In genomic region chr1:99659755-99660210, GRCh38 we compare ENCODE assay signal across 11 cellular contexts. TPM values are rescaled to one million over a fixed set of nuclear protein-coding genes. Genes with fewer than 3 reads are reported as not detected.
A peak's percentile ranks its signal among the peaks of the same experiment; 100 is the strongest.
DNase-seq lines count a peak whose midpoint lies in the region; ATAC-seq and TF ChIP-seq lines count a peak whose summit lies in the region.
"Had no signal": no experiment of that assay in that cellular context is flagged by ENCODE, and none has a peak within 500 bp of the region (broad histone marks: within the 10 kb centered on the region; RNA-seq: fewer than 3 reads in every experiment).

No MANE protein-coding gene starts in this region.

- H3K9me3 Mint-ChIP-seq in activated CD8-positive, alpha-beta T cell treated with anti-CD3 and anti-CD28 coated beads, Interleukin-2, amount 10 ng/mL, durations not matched to agents 7 days and 5 days (ENCODE audit: insufficient read depth), result no peaks in the 10 kb centered on the region
- H3K9me3 Mint-ChIP-seq in activated CD8-positive, alpha-beta T cell treated with anti-CD3 and anti-CD28 coated beads for 36 hours, result no peaks in the 10 kb centered on the region

- no peak overlapping the region for H3K4me3 Mint-ChIP-seq in activated CD8-positive, alpha-beta T cell treated with anti-CD3 and anti-CD28 coated beads, Interleukin-2, amount 10 ng/mL, durations not matched to agents 7 days and 5 days
- no peak overlapping the region for H3K4me3 Mint-ChIP-seq in activated CD8-positive, alpha-beta T cell treated with anti-CD3 and anti-CD28 coated beads for 36 hours
- H3K4me3 Mint-ChIP-seq: IgD-negative memory B cell had no signal

- H3K4me3 ChIP-seq in heart right ventricle (peak overlapping the region in 1 of 10 donors; percentile 15), skeletal muscle satellite cell (ENCODE audit: low read length) (no peak overlapping the region), OCI-LY7 (ENCODE audit: low read depth, low read length, poor library complexity, severe bottlenecking) (no peak overlapping the region)
- H3K4me3 ChIP-seq: ascending aorta had no signal

- ATAC-seq in SK-N-SH treated with all-trans-retinoic acid at 6 μM for 48 hours, result peak; percentile 96
- peak in 7 of 8 donors; percentile 35 to 78 (median 60) for ATAC-seq in heart right ventricle
- no peak for ATAC-seq in HG03175 (IDR thresholded peaks at IDR 0.05; ENCODE audit: unreplicated experiment)
- no peak for ATAC-seq in activated CD8-positive, alpha-beta T cell treated with anti-CD3 and anti-CD28 coated beads, Interleukin-2, amount 10 ng/mL, durations not matched to agents 7 days and 5 days
- ATAC-seq in activated CD8-positive, alpha-beta T cell treated with anti-CD3 and anti-CD28 coated beads for 36 hours, result no peak

- H3K27ac Mint-ChIP-seq in activated CD8-positive, alpha-beta T cell treated with anti-CD3 and anti-CD28 coated beads, Interleukin-2, amount 10 ng/mL, durations not matched to agents 7 days and 5 days, result no peak overlapping the region
- H3K27ac Mint-ChIP-seq in activated CD8-positive, alpha-beta T cell treated with anti-CD3 and anti-CD28 coated beads for 36 hours, result no peak overlapping the region
- H3K27ac Mint-ChIP-seq: IgD-negative memory B cell had no signal

- H3K9me2 ChIP-seq in OCI-LY7 (ENCODE audit: insufficient read depth, low read length), result no peaks in the 10 kb centered on the region

- H3K27me3 ChIP-seq in heart right ventricle (no peaks in the 10 kb centered on the region), skeletal muscle satellite cell (ENCODE audit: control insufficient read depth, insufficient read depth, low read length) (no peaks in the 10 kb centered on the region)
- H3K27me3 ChIP-seq: ascending aorta had no signal

- no peaks in the 10 kb centered on the region for H3K4me1 Mint-ChIP-seq in activated CD8-positive, alpha-beta T cell treated with anti-CD3 and anti-CD28 coated beads, Interleukin-2, amount 10 ng/mL, durations not matched to agents 7 days and 5 days (ENCODE audit: low read depth)
- H3K4me1 Mint-ChIP-seq in activated CD8-positive, alpha-beta T cell treated with anti-CD3 and anti-CD28 coated beads for 36 hours (ENCODE audit: low read depth), result no peaks in the 10 kb centered on the region

- CTCF ChIA-PET in OCI-LY7 (lab: Charles Lee; ENCODE audit: unreplicated experiment), result no interaction called here
- CTCF ChIA-PET in activated CD8-positive, alpha-beta T cell treated with anti-CD3 and anti-CD28 coated beads, Interleukin-2, amount 10 ng/mL, durations not matched to agents 7 days and 5 days (lab: Charles Lee), result interaction anchor here (0.9 kb wide), 1 partner anchor 31 kb away, joined by 3 read pairs; no protein-coding TSS in a partner anchor
- CTCF ChIA-PET in activated CD8-positive, alpha-beta T cell treated with anti-CD3 and anti-CD28 coated beads for 36 hours (lab: Charles Lee), result interaction anchor here (0.9 kb wide), 1 partner anchor 24 kb away, joined by 3 read pairs; no protein-coding TSS in a partner anchor

- DNase-seq in HCEC 1CT (peak; percentile 61), heart right ventricle (no peak), OCI-LY7 (ENCODE audit: low spot score) (no peak)
- no peak for DNase-seq in activated CD8-positive, alpha-beta T cell treated with anti-CD3 and anti-CD28 coated beads, Interleukin-2, amount 10 ng/mL, durations not matched to agents 7 days and 5 days
- no peak for DNase-seq in activated CD8-positive, alpha-beta T cell treated with anti-CD3 and anti-CD28 coated beads for 36 hours
- DNase-seq: hypothalamus had no signal

- intact Hi-C loops in heart right ventricle (cut with DNase I) (no loop called here), OCI-LY7 (cut with micrococcal nuclease; ENCODE audit: unreplicated experiment) (no loop called here)
- intact Hi-C loops in activated CD8-positive, alpha-beta T cell treated with anti-CD3 and anti-CD28 coated beads for 36 hours (cut with micrococcal nuclease), result no loop called here

- 21 to 31% methylated on average over 2 of the region's 2 CpGs for WGBS in heart right ventricle, 2 donors

- TF ChIP-seq CTCF in heart right ventricle (IDR thresholded peaks at IDR 0.05) (no peak), OCI-LY7 (conservative IDR thresholded peaks at IDR 0.05; ENCODE audit: low read length) (no peak)
- TF ChIP-seq CTCF in activated CD8-positive, alpha-beta T cell treated with anti-CD3 and anti-CD28 coated beads for 36 hours (IDR thresholded peaks at IDR 0.05), result no peak

- H3K27ac ChIP-seq in heart right ventricle (peak overlapping the region; percentile 29 to 99 (median 80)), OCI-LY7 (ENCODE audit: low read depth, low read length, poor library complexity, severe bottlenecking) (no peak overlapping the region)

- no peaks in the 10 kb centered on the region for H3K79me2 ChIP-seq in OCI-LY7 (ENCODE audit: insufficient read depth, low read depth, low read length)

- H4K20me1 ChIP-seq in OCI-LY7 (ENCODE audit: insufficient read depth, low read length), result no peaks in the 10 kb centered on the region

- POLR2A ChIA-PET in OCI-LY7 (lab: Charles Lee), result interaction anchor here (1.0 kb wide), 1 partner anchor 19 kb away, joined by 3 read pairs; no protein-coding TSS in a partner anchor
- POLR2A ChIA-PET in activated CD8-positive, alpha-beta T cell treated with anti-CD3 and anti-CD28 coated beads, Interleukin-2, amount 10 ng/mL, durations not matched to agents 7 days and 5 days (lab: Charles Lee), result no interaction called here
- POLR2A ChIA-PET in activated CD8-positive, alpha-beta T cell treated with anti-CD3 and anti-CD28 coated beads for 36 hours (lab: Charles Lee), result no interaction called here

- H3K27me3 Mint-ChIP-seq in activated CD8-positive, alpha-beta T cell treated with anti-CD3 and anti-CD28 coated beads, Interleukin-2, amount 10 ng/mL, durations not matched to agents 7 days and 5 days (ENCODE audit: low read depth), result peaks cover 12% of the 10 kb centered on the region
- peaks cover 6% of the 10 kb centered on the region for H3K27me3 Mint-ChIP-seq in activated CD8-positive, alpha-beta T cell treated with anti-CD3 and anti-CD28 coated beads for 36 hours

- H3K9ac ChIP-seq in skeletal muscle satellite cell (ENCODE audit: low read depth, low read length), result peak overlapping the region; percentile 50

- H3K9me3 ChIP-seq in heart right ventricle, result no peaks in the 10 kb centered on the region
- H3K9me3 ChIP-seq in skeletal muscle satellite cell (replicated peaks; ENCODE audit: low read length), result no peaks in the 10 kb centered on the region
- no peaks in the 10 kb centered on the region for H3K9me3 ChIP-seq in OCI-LY7 (ENCODE audit: low read length)
- H3K9me3 ChIP-seq: ascending aorta had no signal

- peaks cover 0 to 19% (median 0%) of the 10 kb centered on the region in 9 donors for H3K36me3 ChIP-seq in heart right ventricle
- H3K36me3 ChIP-seq in skeletal muscle satellite cell (ENCODE audit: insufficient read depth, low read length), result no peaks in the 10 kb centered on the region
- H3K36me3 ChIP-seq in OCI-LY7 (ENCODE audit: insufficient read depth, low read length), result no peaks in the 10 kb centered on the region
- H3K36me3 ChIP-seq: ascending aorta had no signal

- H3K4me2 ChIP-seq in skeletal muscle satellite cell (ENCODE audit: low read length) (no peak overlapping the region), OCI-LY7 (ENCODE audit: low read length) (no peak overlapping the region)

- peaks cover 15 to 100% (median 80%) of the 10 kb centered on the region in 9 donors for H3K4me1 ChIP-seq in heart right ventricle
- peaks cover 26% of the 10 kb centered on the region for H3K4me1 ChIP-seq in skeletal muscle satellite cell (ENCODE audit: control insufficient read depth, insufficient read depth, low read length)
- H3K4me1 ChIP-seq in OCI-LY7 (ENCODE audit: insufficient read depth, low read length, poor library complexity, severe bottlenecking), result no peaks in the 10 kb centered on the region
- H3K4me1 ChIP-seq: ascending aorta had no signal

- H2AFZ ChIP-seq in OCI-LY7 (ENCODE audit: low read length), result no peak overlapping the region

- BruUV-seq in OCI-LY7 (replicated peaks; lab: Mats Ljungman, UMichigan), result no TSS peak

- H3K36me3 Mint-ChIP-seq in activated CD8-positive, alpha-beta T cell treated with anti-CD3 and anti-CD28 coated beads, Interleukin-2, amount 10 ng/mL, durations not matched to agents 7 days and 5 days (ENCODE audit: low read depth), result no peaks in the 10 kb centered on the region
- H3K36me3 Mint-ChIP-seq in activated CD8-positive, alpha-beta T cell treated with anti-CD3 and anti-CD28 coated beads for 36 hours (ENCODE audit: low read depth), result no peaks in the 10 kb centered on the region
- H3K36me3 Mint-ChIP-seq: IgD-negative memory B cell had no signal

TF ChIP-seq in SK-N-SH treated with all-trans-retinoic acid at 6 μM for 48 hours, 23 proteins besides CTCF, POLR2A, EP300 and RAD21:
- no peak for TF ChIP-seq ZFP3 (CRISPR knock-in tag; IDR thresholded peaks at IDR 0.05)
- TF ChIP-seq ISL1 (CRISPR knock-in tag; IDR thresholded peaks at IDR 0.05), result peak; percentile 50
- no peak for TF ChIP-seq POU6F1 (CRISPR knock-in tag; IDR thresholded peaks at IDR 0.05; ENCODE audit: borderline replicate concordance, low read depth)

RNA-seq across cellular contexts. Expression of gene PALMD, which starts 13.9 kb away (rescaled TPM):
- total RNA-seq in heart right ventricle (100 to 1,000 TPM in 7 of 10 donors, 10 to 100 TPM in 3; 82.5 to 173 (median 121) TPM), OCI-LY7 (2022) (not detected in 2 replicates)
- 100 to 1,000 TPM in 1 of 2 donors, 10 to 100 TPM in 1; 81.2 to 194 TPM for polyA plus RNA-seq in heart right ventricle
- total RNA-seq in skeletal muscle satellite cell (2012; rRNA removed), result 2.0 and 3.7 TPM in 2 replicates
- total RNA-seq in OCI-LY7 (2014; rRNA removed; shearing (Covaris generic)), result not detected in 2 replicates
- not detected for total RNA-seq in activated CD8-positive, alpha-beta T cell treated with anti-CD3 and anti-CD28 coated beads, Interleukin-2, amount 10 ng/mL, durations not matched to agents 7 days and 5 days
- not detected for total RNA-seq in activated CD8-positive, alpha-beta T cell treated with anti-CD3 and anti-CD28 coated beads for 36 hours
- polyA plus RNA-seq: IgD-negative memory B cell had no signal

Comparison
In these comparisons a context has a peak if more than half of its experiments do, and no peak if none do; other contexts are left out.
1. ATAC-seq: peak in SK-N-SH treated with all-trans-retinoic acid at 6 μM for 48 hours (single experiment) and heart right ventricle (7 of 8); none in HG03175 (single experiment), activated CD8-positive, alpha-beta T cell treated with anti-CD3 and anti-CD28 coated beads, Interleukin-2, amount 10 ng/mL, durations not matched to agents 7 days and 5 days (single experiment) and activated CD8-positive, alpha-beta T cell treated with anti-CD3 and anti-CD28 coated beads for 36 hours (single experiment).
2. RNA of gene PALMD, which starts 13.9 kb away (total RNA-seq): 82.5 to 173 TPM in heart right ventricle; not detected in OCI-LY7, not detected in activated CD8-positive, alpha-beta T cell treated with anti-CD3 and anti-CD28 coated beads, Interleukin-2, amount 10 ng/mL, durations not matched to agents 7 days and 5 days and not detected in activated CD8-positive, alpha-beta T cell treated with anti-CD3 and anti-CD28 coated beads for 36 hours; every median in the first group is over 10 times any median in the second.